1 cellular context compared by ENCODE assay signal in the genomic region with DNA sequence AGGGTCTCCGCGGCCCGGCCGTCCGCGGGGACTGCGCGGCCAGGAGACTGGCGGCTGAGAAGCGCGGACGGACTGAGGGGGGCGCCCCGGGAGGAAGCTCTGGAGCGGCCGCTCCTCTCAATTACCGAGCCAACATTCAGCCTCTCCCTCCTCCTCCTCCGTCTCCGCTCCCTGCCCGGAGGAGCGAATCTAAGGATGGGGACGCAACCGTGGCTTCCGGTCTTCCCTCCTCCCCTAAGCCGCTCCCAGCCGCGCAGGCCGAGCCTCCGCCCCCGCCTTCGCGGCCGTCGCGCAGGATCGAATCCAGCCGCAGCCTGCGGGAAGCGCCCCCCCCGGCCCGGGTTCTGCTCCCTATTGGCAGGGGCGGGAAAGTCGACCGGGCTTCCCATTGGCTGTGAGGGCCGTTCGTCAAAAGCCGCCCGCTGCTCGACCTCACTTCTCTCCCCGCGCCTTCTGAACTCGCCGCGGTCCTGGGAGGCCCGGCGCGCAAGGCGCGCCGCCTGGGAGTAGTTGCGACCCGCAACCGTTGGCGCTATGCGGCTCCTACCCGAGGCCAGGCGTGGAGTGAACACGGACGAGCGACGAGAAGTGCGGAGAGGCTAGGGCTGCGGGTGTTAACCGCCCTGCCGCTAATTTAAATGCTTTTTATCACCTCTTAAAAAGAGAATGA.
A peak's percentile ranks its signal among the peaks of the same experiment; 100 is the strongest.
TF ChIP-seq lines count a peak whose summit lies in the region.

Gene HNRNPLL (minus strand): TSS at position 197 of the 670 bp plus-strand sequence. CDS start 302 bp downstream, outside the sequence.

TF ChIP-seq in K562, 482 proteins besides CTCF, POLR2A, EP300 and RAD21 (continued from another document and continues in another):
- TF ChIP-seq ZNF655 (CRISPR knock-in tag; IDR thresholded peaks at IDR 0.05) (no peak), SIX5 (IDR thresholded peaks at IDR 0.05; ENCODE audit: borderline replicate concordance in 1 of 2, insufficient read depth in 1 of 2, low read depth in 1 of 2, low read length in 2 of 2) (no peak), SOX6 (IDR thresholded peaks at IDR 0.05) (peak; percentile 63; the same call in 1 of the 2 replicates), ZNF407 (IDR thresholded peaks at IDR 0.05; ENCODE audit: low read depth) (no peak), IRF2 (CRISPR knock-in tag; IDR thresholded peaks at IDR 0.05) (no peak), TAF1 (IDR thresholded peaks at IDR 0.05; ENCODE audit: control insufficient read depth, extremely low read depth, insufficient read depth, low read length, severe bottlenecking) (peak; percentile 97), MEF2D (tag; conservative IDR thresholded peaks at IDR 0.05; ENCODE audit: low read depth) (no peak), RNF2 (IDR thresholded peaks at IDR 0.05) (peak; percentile 79), SIN3B (IDR thresholded peaks at IDR 0.05; ENCODE audit: low read depth) (peak; percentile 54; the same call in 1 of the 2 replicates), PHTF2 (CRISPR knock-in tag; IDR thresholded peaks at IDR 0.05) (no peak), KDM2B (CRISPR knock-in tag; IDR thresholded peaks at IDR 0.05) (0 out of 2 replicates have a peak, but pooled peaks have one; percentile 30), PTBP1 (IDR thresholded peaks at IDR 0.05; ENCODE audit: low read depth, low read length) (no peak), SMC3 (conservative IDR thresholded peaks at IDR 0.05; ENCODE audit: insufficient read depth, low read depth, low read length) (no peak), RBM39 (optimal IDR thresholded peaks at IDR 0.05; ENCODE audit: low read depth, low read length) (no peak), NKRF (IDR thresholded peaks at IDR 0.05; ENCODE audit: borderline replicate concordance) (no peak), CXXC5 (CRISPR knock-in tag; IDR thresholded peaks at IDR 0.05) (peak; percentile 99), MTA3 (IDR thresholded peaks at IDR 0.05; ENCODE audit: borderline replicate concordance) (no peak; the same call in 1 of the 2 replicates), ESRRB (CRISPR knock-in tag; IDR thresholded peaks at IDR 0.05; ENCODE audit: borderline replicate concordance) (no peak), IFI16 (CRISPR knock-in tag; IDR thresholded peaks at IDR 0.05) (no peak), E2F6 (IDR thresholded peaks at IDR 0.05; ENCODE audit: borderline replicate concordance in 1 of 2, extremely low read depth in 1 of 2, insufficient read depth in 1 of 2, insufficient read length in 1 of 2, low read depth in 1 of 2, low read length in 1 of 2, poor library complexity in 1 of 2, severe bottlenecking in 1 of 2) (peak in 1 of 2 experiments; percentile 71), NONO (IDR thresholded peaks at IDR 0.05; ENCODE audit: low read depth in 2 of 2, low read length in 1 of 2) (peak; percentile 53 to 80; a peak in 1 of 4 replicates), ILK (tag; IDR thresholded peaks at IDR 0.05; ENCODE audit: borderline replicate concordance, low read depth) (no peak), SIRT6 (IDR thresholded peaks at IDR 0.05; ENCODE audit: low read depth, low read length) (no peak), CBX3 (IDR thresholded peaks at IDR 0.05; ENCODE audit: borderline replicate concordance in 1 of 2, low read length in 2 of 2) (no peak; a peak in 2 of 3 replicates), ZNF263 (CRISPR knock-in tag; IDR thresholded peaks at IDR 0.05; ENCODE audit: borderline replicate concordance) (peak; percentile 99), ZFPM2 (CRISPR knock-in tag; IDR thresholded peaks at IDR 0.05) (no peak), ZBTB34 (CRISPR knock-in tag; IDR thresholded peaks at IDR 0.05) (no peak), ATF6 (CRISPR knock-in tag; IDR thresholded peaks at IDR 0.05) (peak; percentile 58; the same call in 1 of the 2 replicates), TBP (optimal IDR thresholded peaks at IDR 0.05; ENCODE audit: low read depth, low read length) (peak; percentile 93)
- TF ChIP-seq, protein P1, sequence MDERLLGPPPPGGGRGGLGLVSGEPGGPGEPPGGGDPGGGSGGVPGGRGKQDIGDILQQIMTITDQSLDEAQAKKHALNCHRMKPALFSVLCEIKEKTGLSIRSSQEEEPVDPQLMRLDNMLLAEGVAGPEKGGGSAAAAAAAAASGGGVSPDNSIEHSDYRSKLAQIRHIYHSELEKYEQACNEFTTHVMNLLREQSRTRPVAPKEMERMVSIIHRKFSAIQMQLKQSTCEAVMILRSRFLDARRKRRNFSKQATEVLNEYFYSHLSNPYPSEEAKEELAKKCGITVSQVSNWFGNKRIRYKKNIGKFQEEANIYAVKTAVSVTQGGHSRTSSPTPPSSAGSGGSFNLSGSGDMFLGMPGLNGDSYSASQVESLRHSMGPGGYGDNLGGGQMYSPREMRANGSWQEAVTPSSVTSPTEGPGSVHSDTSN (CRISPR knock-in tag; IDR thresholded peaks at IDR 0.05; ENCODE audit: low read depth): peak; percentile 89
- TF ChIP-seq, protein P1 (tag; conservative IDR thresholded peaks at IDR 0.05; ENCODE audit: low read depth): peak; percentile 94
- TF ChIP-seq, protein P2, sequence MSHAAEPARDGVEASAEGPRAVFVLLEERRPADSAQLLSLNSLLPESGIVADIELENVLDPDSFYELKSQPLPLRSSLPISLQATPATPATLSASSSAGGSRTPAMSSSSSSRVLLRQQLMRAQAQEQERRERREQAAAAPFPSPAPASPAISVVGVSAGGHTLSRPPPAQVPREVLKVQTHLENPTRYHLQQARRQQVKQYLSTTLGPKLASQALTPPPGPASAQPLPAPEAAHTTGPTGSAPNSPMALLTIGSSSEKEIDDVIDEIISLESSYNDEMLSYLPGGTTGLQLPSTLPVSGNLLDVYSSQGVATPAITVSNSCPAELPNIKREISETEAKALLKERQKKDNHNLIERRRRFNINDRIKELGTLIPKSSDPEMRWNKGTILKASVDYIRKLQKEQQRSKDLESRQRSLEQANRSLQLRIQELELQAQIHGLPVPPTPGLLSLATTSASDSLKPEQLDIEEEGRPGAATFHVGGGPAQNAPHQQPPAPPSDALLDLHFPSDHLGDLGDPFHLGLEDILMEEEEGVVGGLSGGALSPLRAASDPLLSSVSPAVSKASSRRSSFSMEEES (CRISPR knock-in tag; IDR thresholded peaks at IDR 0.05): no peak
